ENCODE assay signal across 8 cellular contexts in the genomic region with DNA sequence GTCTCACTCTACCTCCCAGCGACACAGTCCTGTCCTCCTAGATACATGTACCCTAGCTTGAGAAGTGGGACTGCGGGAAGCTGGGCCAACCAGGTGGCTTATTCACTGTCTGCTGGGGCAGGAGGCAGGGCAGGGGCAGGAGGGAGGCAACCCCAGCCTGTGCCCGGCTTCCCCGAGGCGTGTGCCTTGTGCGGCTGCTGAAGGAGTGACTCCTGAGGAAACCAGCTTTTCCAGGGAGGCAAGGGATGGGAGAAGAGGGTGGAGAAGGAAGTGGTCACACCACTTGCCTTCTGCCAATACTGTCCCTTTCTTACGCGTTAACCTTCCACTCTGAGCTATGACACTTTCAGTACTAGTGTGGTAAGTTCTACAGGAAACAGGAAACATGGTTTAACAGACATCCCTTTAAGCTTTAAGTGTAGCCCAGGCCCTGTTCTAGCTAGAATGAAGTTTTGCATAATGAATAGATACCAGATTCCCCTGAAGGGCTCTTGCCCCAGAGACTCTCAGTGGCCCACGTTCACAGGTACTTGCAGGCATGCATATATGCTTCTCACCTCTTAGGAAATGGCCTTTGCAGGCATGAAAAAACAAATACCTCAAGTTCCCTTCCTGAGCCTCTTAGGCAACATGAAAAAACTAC. TPM values are rescaled to one million over a fixed set of nuclear protein-coding genes. Genes with fewer than 3 reads are reported as not detected.
DNase-seq lines count a peak whose midpoint lies in the region; ATAC-seq and TF ChIP-seq lines count a peak whose summit lies in the region.

No MANE protein-coding gene starts in this region.

- peak; percentile 97 for ATAC-seq in GM21723 (IDR thresholded peaks at IDR 0.05; ENCODE audit: unreplicated experiment)

- DNase-seq in LNCaP clone FGC (ENCODE audit: low read depth): peak; percentile 58
- peak; percentile 18 for DNase-seq in activated CD4-positive, alpha-beta T cell treated with anti-CD3 and anti-CD28 coated beads, Interleukin-2, amount 50 U/mL, for 1 hour
- peak; percentile 36 for DNase-seq in glomerular endothelial cell (ENCODE audit: extremely low read depth, low read depth, low spot score)
- DNase-seq in stimulated activated CD4-positive, alpha-beta T cell treated with anti-CD3 and anti-CD28 coated beads, Interleukin-12 subunit alpha, Interleukin-12 subunit beta, amount 100 ng/mL, for 48 hours (ENCODE audit: low read depth in 2 of 3, low spot score in 1 of 3): peak; percentile 20 to 28 (median 23)
- DNase-seq in putamen (ENCODE audit: low spot score): no peak
- DNase-seq in iPS-NIHi11 (ENCODE audit: low spot score): no peak

- TF ChIP-seq CTCF in GM12875 (IDR thresholded peaks at IDR 0.05; ENCODE audit: borderline replicate concordance, insufficient read depth, low read depth, low read length) (no peak), LNCaP clone FGC (IDR thresholded peaks at IDR 0.05; ENCODE audit: control insufficient read depth, extremely low read depth, insufficient read depth) (no peak)

- peak overlapping the region; percentile 40 for H3K4me3 ChIP-seq in GM12875 (ENCODE audit: low read depth, low read length)
- H3K4me3 ChIP-seq in LNCaP clone FGC (ENCODE audit: low read depth, low read length): no peak overlapping the region

RNA-seq across cellular contexts. Expression of a gene that starts 40.6 kb away (rescaled TPM):
- total RNA-seq in glomerular endothelial cell: 56.7 and 72.2 TPM in 2 replicates

Comparison
In these comparisons a context has a peak if more than half of its experiments do, and no peak if none do; other contexts are left out.
1. DNase-seq: peak in LNCaP clone FGC (single experiment), activated CD4-positive, alpha-beta T cell treated with anti-CD3 and anti-CD28 coated beads, Interleukin-2, amount 50 U/mL, for 1 hour (single experiment), glomerular endothelial cell (single experiment) and stimulated activated CD4-positive, alpha-beta T cell treated with anti-CD3 and anti-CD28 coated beads, Interleukin-12 subunit alpha, Interleukin-12 subunit beta, amount 100 ng/mL, for 48 hours (3 of 3); none in putamen (single experiment) and iPS-NIHi11 (single experiment).